18 cellular contexts compared by ENCODE assay signal in genomic region chrX:28205126-28205525, GRCh38.
DNase-seq lines count a peak whose midpoint lies in the region; ATAC-seq, FAIRE-seq and TF ChIP-seq lines count a peak whose summit lies in the region.
"Had no signal": no experiment of that assay in that cellular context is flagged by ENCODE, and none has a peak within 500 bp of the region (broad histone marks: within the 10 kb centered on the region; RNA-seq: fewer than 3 reads in every experiment).

No MANE protein-coding gene starts in this region.

- no peak for DNase-seq in Calu3
- DNase-seq in RCC 7860 (ENCODE audit: low spot score): no peak
- DNase-seq in epithelial cell of esophagus (ENCODE audit: low read depth): peak; percentile 9
- DNase-seq in mesothelial cell of epicardium (ENCODE audit: low spot score in 2 of 2, unreplicated experiment in 2 of 2): no peak
- DNase-seq in NCI-H2081 treated with DMSO at 0.1 percent for 48 hours (lab: John Stamatoyannopoulos, UW): no peak
- no peak for DNase-seq in activated effector memory CD4-positive, alpha-beta T cell treated with Interleukin-2 at 50 U/mL for 16 hours
- no peak for DNase-seq in A172 (ENCODE audit: low spot score)
- no peak for DNase-seq in T-cell
- DNase-seq: CD4-positive, alpha-beta memory T cell; DMS 273 treated with DMSO at 0.1 percent for 48 hours; DMS53; DND-41; EL; GM23248 had no signal

- no peak for TF ChIP-seq CTCF in Calu3 (IDR thresholded peaks at IDR 0.05; ENCODE audit: unreplicated experiment)
- TF ChIP-seq CTCF in epithelial cell of esophagus (IDR thresholded peaks at IDR 0.05; ENCODE audit: insufficient read depth, low read depth, low read length, missing control alignments): no peak
- TF ChIP-seq CTCF in mesothelial cell of epicardium (IDR thresholded peaks at IDR 0.05; ENCODE audit: unreplicated experiment): no peak

- H3K36me3 Mint-ChIP-seq in Calu3 (ENCODE audit: insufficient read depth, unreplicated experiment) (no peaks in the 10 kb centered on the region), mesothelial cell of epicardium (peaks cover 12% of the 10 kb centered on the region), T-cell (no peaks in the 10 kb centered on the region)
- H3K36me3 Mint-ChIP-seq: CD14-positive monocyte; CD4-positive, alpha-beta memory T cell had no signal

- H3K4me3 Mint-ChIP-seq in Calu3 (ENCODE audit: low read depth, unreplicated experiment) (peak overlapping the region; percentile 44), mesothelial cell of epicardium (no peak overlapping the region), T-cell (no peak overlapping the region)
- H3K4me3 Mint-ChIP-seq: CD14-positive monocyte; CD4-positive, alpha-beta memory T cell had no signal

- H3K9me3 Mint-ChIP-seq in Calu3 (ENCODE audit: low read depth, unreplicated experiment): no peaks in the 10 kb centered on the region
- H3K9me3 Mint-ChIP-seq in mesothelial cell of epicardium: peaks cover 14% of the 10 kb centered on the region
- H3K9me3 Mint-ChIP-seq in T-cell: peaks cover 0 to 5% (median 4%) of the 10 kb centered on the region in 3 donors

- CTCF ChIA-PET in Calu3 (lab: Charles Lee) (no interaction called here), T-cell (lab: Charles Lee) (interaction anchor here in 1 of 2 donors (0.6 kb wide), 1 partner anchor 8 kb away, joined by 4 read pairs; no protein-coding TSS in a partner anchor)

- POLR2A ChIA-PET in T-cell (lab: Charles Lee): no interaction called here

- FAIRE-seq in RCC 7860 (lab: Jason Lieb, UNC): peak; percentile 71
- FAIRE-seq: GM12878 had no signal

- intact Hi-C loops in Calu3 (cut with micrococcal nuclease; ENCODE audit: unreplicated experiment): loop anchor here (10.0 kb wide), 1 partner anchor 240 kb away; no protein-coding TSS in a partner anchor

- ATAC-seq in T-cell (replicated peaks in 1 of 4): no peak
- ATAC-seq: GM12878 had no signal

- no TSS peak for BruUV-seq in Calu3 (replicated peaks; lab: Mats Ljungman, UMichigan)

- H3K27me3 Mint-ChIP-seq in Calu3 (ENCODE audit: unreplicated experiment) (no peaks in the 10 kb centered on the region), mesothelial cell of epicardium (ENCODE audit: low read depth) (no peaks in the 10 kb centered on the region), T-cell (peaks cover 0 to 6% of the 10 kb centered on the region in 2 donors)
- H3K27me3 Mint-ChIP-seq: CD4-positive, alpha-beta memory T cell had no signal

- H3K4me1 Mint-ChIP-seq in Calu3 (ENCODE audit: low read depth, unreplicated experiment): peaks cover 14% of the 10 kb centered on the region
- peaks cover 28% of the 10 kb centered on the region for H3K4me1 Mint-ChIP-seq in mesothelial cell of epicardium
- no peaks in the 10 kb centered on the region for H3K4me1 Mint-ChIP-seq in T-cell
- H3K4me1 Mint-ChIP-seq: CD14-positive monocyte; CD4-positive, alpha-beta memory T cell had no signal

- no peak overlapping the region for H3K4me3 ChIP-seq in epithelial cell of esophagus (ENCODE audit: low read length)
- H3K4me3 ChIP-seq: BLaER1, GM12878, GM23248, HAP-1 had no signal

- H3K27ac Mint-ChIP-seq in Calu3 (ENCODE audit: unreplicated experiment) (peak overlapping the region; percentile 44), mesothelial cell of epicardium (peak overlapping the region; percentile 89), T-cell (no peak overlapping the region)
- H3K27ac Mint-ChIP-seq: CD14-positive monocyte; CD4-positive, alpha-beta memory T cell had no signal

Comparison
In these comparisons a context has a peak if more than half of its experiments do, and no peak if none do; other contexts are left out.
1. H3K27ac Mint-ChIP-seq: peak in Calu3 (single experiment) and mesothelial cell of epicardium (single experiment); none in T-cell (0 of 2).